ENCODE assay signal across 9 cellular contexts in genomic region chr17:81967533-81968395, GRCh38. TPM values are rescaled to one million over a fixed set of nuclear protein-coding genes. Genes with fewer than 3 reads are reported as not detected.
DNase-seq lines count a peak whose midpoint lies in the region; ATAC-seq and TF ChIP-seq lines count a peak whose summit lies in the region.
"Had no signal": no experiment of that assay in that cellular context is flagged by ENCODE, and none has a peak within 500 bp of the region (broad histone marks: within the 10 kb centered on the region; RNA-seq: fewer than 3 reads in every experiment).

No MANE protein-coding gene starts in this region.

- peak overlapping the region; percentile 44 for H2AK9ac ChIP-seq in IMR-90 (replicated peaks; ENCODE audit: low read depth, low read length, poor library complexity)

- no peak overlapping the region for H3K56ac ChIP-seq in IMR-90 (ENCODE audit: extremely low read depth, insufficient read depth, low read length)

- H3K4ac ChIP-seq in IMR-90 (ENCODE audit: low read depth, low read length), result peak overlapping the region; percentile 42

- H3K79me1 ChIP-seq in IMR-90 (ENCODE audit: low read depth in 1 of 2, low read length in 2 of 2), result no peaks in the 10 kb centered on the region

- TF ChIP-seq CTCF in IMR-90 (conservative IDR thresholded peaks at IDR 0.05; ENCODE audit: low read depth, low read length), result no peak
- TF ChIP-seq CTCF in left ventricle myocardium inferior (IDR thresholded peaks at IDR 0.05; ENCODE audit: borderline replicate concordance), result no peak
- no peak for TF ChIP-seq CTCF in retinal pigment epithelial cell (conservative IDR thresholded peaks at IDR 0.05; ENCODE audit: low read depth, low read length)

- peak overlapping the region in 1 of 2 experiments; percentile 72; a peak in 3 of 4 replicates for H4K8ac ChIP-seq in IMR-90 (ENCODE audit: low read depth in 2 of 2, low read length in 2 of 2)

- H3K4me3 ChIP-seq in IMR-90 (ENCODE audit: insufficient read depth, low read depth, low read length) (no peak overlapping the region), left ventricle myocardium inferior (peak overlapping the region; percentile 34), retinal pigment epithelial cell (ENCODE audit: low read length) (no peak overlapping the region), aorta (ENCODE audit: low read length in 2 of 2) (no peak overlapping the region)

- POLR2A ChIA-PET in IMR-90 (lab: Charles Lee; ENCODE audit: unreplicated experiment), result no interaction called here

- H3K18ac ChIP-seq in IMR-90 (ENCODE audit: low read depth, low read length), result peak overlapping the region; percentile 90

- peaks cover 14% of the 10 kb centered on the region for H3K4me1 Mint-ChIP-seq in activated naive CD8-positive, alpha-beta T cell treated with anti-CD3 and anti-CD28 coated beads for 36 hours

- peak overlapping the region; percentile 86 for H3K4me2 ChIP-seq in IMR-90 (ENCODE audit: low read depth, low read length)

- H3K9me3 Mint-ChIP-seq in activated naive CD8-positive, alpha-beta T cell treated with anti-CD3 and anti-CD28 coated beads for 36 hours, result peaks cover 2% of the 10 kb centered on the region

- 0 out of 2 replicates have a peak overlapping the region, but pooled peaks have one; percentile 33 for H3K14ac ChIP-seq in IMR-90 (replicated peaks; ENCODE audit: low read depth, low read length)

- peak overlapping the region; percentile 82 for H2AFZ ChIP-seq in IMR-90 (replicated peaks; ENCODE audit: low read length, poor library complexity)

- H3K9me1 ChIP-seq in IMR-90 (ENCODE audit: insufficient read depth, low read length), result no peaks in the 10 kb centered on the region; the same call in 1 of the 2 replicates

- H3K4me1 ChIP-seq in IMR-90 (ENCODE audit: control insufficient read depth, insufficient read depth, low read length), result peaks cover 9% of the 10 kb centered on the region; the same call in 1 of the 2 replicates
- H3K4me1 ChIP-seq in left ventricle myocardium inferior, result peaks cover 26% of the 10 kb centered on the region
- H3K4me1 ChIP-seq in aorta (ENCODE audit: control insufficient read depth in 1 of 2, insufficient read depth in 2 of 2, low read length in 2 of 2), result no peaks in the 10 kb centered on the region

- DNase-seq in EL (peak; percentile 54), IMR-90 (peak; percentile 32), SK-N-DZ (ENCODE audit: low spot score) (peak; percentile 98), left ventricle myocardium inferior (peak; percentile 83), retinal pigment epithelial cell (ENCODE audit: low read depth) (peak; percentile 65), aorta (peak; percentile 87 to 88)
- DNase-seq in activated naive CD8-positive, alpha-beta T cell treated with anti-CD3 and anti-CD28 coated beads for 36 hours, result peak; percentile 91

- peaks cover 9% of the 10 kb centered on the region for H3K27me3 ChIP-seq in IMR-90 (ENCODE audit: control insufficient read depth, insufficient read depth, low read length)
- peaks cover 85% of the 10 kb centered on the region for H3K27me3 ChIP-seq in left ventricle myocardium inferior (ENCODE audit: low read depth)
- no peaks in the 10 kb centered on the region for H3K27me3 ChIP-seq in aorta (ENCODE audit: control insufficient read depth in 1 of 2, insufficient read depth in 2 of 2, low read length in 1 of 2)

- peak overlapping the region; percentile 76 for H3K27ac Mint-ChIP-seq in activated naive CD8-positive, alpha-beta T cell treated with anti-CD3 and anti-CD28 coated beads for 36 hours

- TF ChIP-seq RAD21 in IMR-90 (IDR thresholded peaks at IDR 0.05; ENCODE audit: low read length), result no peak

- H3K23ac ChIP-seq in IMR-90 (ENCODE audit: low read depth, low read length), result no peak overlapping the region

- no peak overlapping the region for H4K91ac ChIP-seq in IMR-90 (ENCODE audit: insufficient read depth, low read depth, low read length)

- intact Hi-C loops in IMR-90 (cut with micrococcal nuclease) (loop anchor here (10.0 kb wide), 1 partner anchor 187 kb away; no protein-coding TSS in a partner anchor), left ventricle myocardium inferior (cut with micrococcal nuclease) (loop anchor here (10.0 kb wide), 1 partner anchor 177 kb away; no protein-coding TSS in a partner anchor), aorta (cut with DNase I) (no loop called here)

- peaks cover 12% of the 10 kb centered on the region for H3K27me3 Mint-ChIP-seq in activated naive CD8-positive, alpha-beta T cell treated with anti-CD3 and anti-CD28 coated beads for 36 hours

- no peaks in the 10 kb centered on the region; the same call in 1 of the 2 replicates for H3K9me3 ChIP-seq in IMR-90 (ENCODE audit: control insufficient read depth, insufficient read depth, low read length)
- H3K9me3 ChIP-seq in left ventricle myocardium inferior (replicated peaks), result no peaks in the 10 kb centered on the region
- H3K9me3 ChIP-seq in aorta (ENCODE audit: control insufficient read depth, low read length), result no peaks in the 10 kb centered on the region

- in situ Hi-C loops in IMR-90 (cut with MboI; ENCODE audit: low sequenced_read_pairs), result loop anchor here (5.0 kb wide), 1 partner anchor 50 kb away; no protein-coding TSS in a partner anchor

- no peak overlapping the region; the same call in 1 of the 2 replicates for H3K9ac ChIP-seq in IMR-90 (ENCODE audit: low read depth, low read length)

- H3K4me3 Mint-ChIP-seq in activated naive CD8-positive, alpha-beta T cell treated with anti-CD3 and anti-CD28 coated beads for 36 hours, result peak overlapping the region; percentile 69

- peak overlapping the region; percentile 33; the same call in 1 of the 2 replicates for H2BK20ac ChIP-seq in IMR-90 (ENCODE audit: low read depth, low read length)

- CTCF ChIA-PET in IMR-90 (lab: Yijun Ruan, JAX), result interaction anchor here (1.6 kb wide), 1 partner anchor 8 kb away, joined by 7 read pairs; no protein-coding TSS in a partner anchor

- dilution Hi-C loops in IMR-90 (cut with HindIII; ENCODE audit: low sequenced_read_pairs, unreplicated experiment), result no loop called here

- ATAC-seq in IMR-90 (ENCODE audit: low read depth) (peak; percentile 60), aorta (ENCODE audit: low FRiP score) (peak; percentile 79), HG03571 (IDR thresholded peaks at IDR 0.05; ENCODE audit: unreplicated experiment) (no peak)

- H3K36me3 ChIP-seq in IMR-90 (ENCODE audit: control insufficient read depth, insufficient read depth, low read length) (no peaks in the 10 kb centered on the region), left ventricle myocardium inferior (no peaks in the 10 kb centered on the region), aorta (ENCODE audit: control insufficient read depth in 1 of 2, insufficient read depth in 2 of 2, low read length in 1 of 2) (no peaks in the 10 kb centered on the region)

- WGBS in IMR-90 (ENCODE audit: extremely low coverage in 2 of 2, insufficient read length in 1 of 2), 2 experiments, result 29% methylated on average over 6 of the region's 36 CpGs; no CpG with 5 or more reads in 1 of the 2 experiments
- 18 to 20% methylated on average over 29 to 36 of the region's 36 CpGs for WGBS in aorta, 2 donors

- H2BK120ac ChIP-seq in IMR-90 (ENCODE audit: low read depth, low read length), result peak overlapping the region; percentile 12; the same call in 1 of the 2 replicates

- TF ChIP-seq POLR2A in IMR-90 (IDR thresholded peaks at IDR 0.05; ENCODE audit: low read depth, low read length), result no peak

- no peaks in the 10 kb centered on the region for H3K36me3 Mint-ChIP-seq in activated naive CD8-positive, alpha-beta T cell treated with anti-CD3 and anti-CD28 coated beads for 36 hours

- no peaks in the 10 kb centered on the region for H4K20me1 ChIP-seq in IMR-90 (ENCODE audit: insufficient read depth, low read length)

- no peak overlapping the region for H3K27ac ChIP-seq in IMR-90 (ENCODE audit: insufficient read depth, low read length)
- no peak overlapping the region for H3K27ac ChIP-seq in left ventricle myocardium inferior (replicated peaks)
- no peak overlapping the region for H3K27ac ChIP-seq in aorta (ENCODE audit: low read depth in 1 of 2, low read length in 2 of 2)

- H2BK15ac ChIP-seq in IMR-90 (ENCODE audit: low read depth, low read length), result no peak overlapping the region; the same call in 2 of the 3 replicates

- H2AK5ac ChIP-seq in IMR-90 (ENCODE audit: low read depth, low read length), result peak overlapping the region; percentile 39; the same call in 1 of the 2 replicates

- no TSS peak for BruUV-seq in IMR-90 (replicated peaks; lab: Mats Ljungman, UMichigan)

- no peak overlapping the region for H2BK5ac ChIP-seq in IMR-90 (ENCODE audit: low read depth, low read length, poor library complexity, severe bottlenecking)

- peak overlapping the region; percentile 90; the same call in 1 of the 2 replicates for H4K5ac ChIP-seq in IMR-90 (ENCODE audit: low read depth, low read length)

RNA-seq across cellular contexts. Expression of gene NOTUM, which starts 6.8 kb away (rescaled TPM):
- total RNA-seq in IMR-90 (2012; rRNA removed), result not detected in 2 replicates
- 0.05 and 0.06 TPM in 2 replicates for polyA plus RNA-seq in IMR-90 (2012; rRNA removed)
- polyA plus RNA-seq in IMR-90 (2012; cell fraction: cytosol; rRNA removed), result 0.03 and 0.07 TPM in 2 replicates
- polyA plus RNA-seq in IMR-90 (2012; cell fraction: nucleus; rRNA removed; ENCODE audit: low replicate concordance), result 0.07 and 0.22 TPM in 2 replicates
- polyA plus RNA-seq in SK-N-DZ (2014; cell fraction: cytosol; rRNA removed), result 31.5 and 45.1 TPM in 2 replicates
- 30.7 and 41.5 TPM in 2 replicates for polyA plus RNA-seq in SK-N-DZ (2014; cell fraction: nucleus; rRNA removed)
- total RNA-seq in activated naive CD8-positive, alpha-beta T cell treated with anti-CD3 and anti-CD28 coated beads for 36 hours, result under 1 TPM; 0.19 to 0.36 TPM
- total RNA-seq in left ventricle myocardium inferior, result not detected
- total RNA-seq in aorta, result under 1 TPM in 1 of 2 donors, not detected in 1; 0.60 TPM
- 1 to 10 TPM in 1 of 2 donors, not detected in 1; 1.0 TPM for polyA plus RNA-seq in aorta

RNA-seq across cellular contexts. Expression of gene ASPSCR1, which starts 9.7 kb away (rescaled TPM):
- total RNA-seq in IMR-90 (2012; rRNA removed), result 7.2 and 8.3 TPM in 2 replicates
- polyA plus RNA-seq in IMR-90 (2012; rRNA removed), result 17.2 and 26.0 TPM in 2 replicates
- 22.0 and 24.6 TPM in 2 replicates for polyA plus RNA-seq in IMR-90 (2012; cell fraction: cytosol; rRNA removed)
- 57.3 and 145 TPM in 2 replicates for polyA plus RNA-seq in IMR-90 (2012; cell fraction: nucleus; rRNA removed; ENCODE audit: low replicate concordance)
- 52.3 and 68.3 TPM in 2 replicates for polyA plus RNA-seq in SK-N-DZ (2014; cell fraction: cytosol; rRNA removed)
- 173 and 174 TPM in 2 replicates for polyA plus RNA-seq in SK-N-DZ (2014; cell fraction: nucleus; rRNA removed)
- 10 to 100 TPM; 21.7 to 22.5 TPM for total RNA-seq in activated naive CD8-positive, alpha-beta T cell treated with anti-CD3 and anti-CD28 coated beads for 36 hours
- total RNA-seq in left ventricle myocardium inferior, result 27.5 TPM
- 10 to 100 TPM; 30.3 to 30.5 TPM for total RNA-seq in aorta
- 100 to 1,000 TPM in 1 of 2 donors, 10 to 100 TPM in 1; 15.0 to 108 TPM for polyA plus RNA-seq in aorta

RNA-seq across cellular contexts. Expression of gene MYADML2, which starts 20.7 kb away (rescaled TPM):
- total RNA-seq in IMR-90 (2012; rRNA removed) (not detected in 2 replicates), left ventricle myocardium inferior (7.2 TPM), aorta (not detected)
- polyA plus RNA-seq in IMR-90 (2012; rRNA removed) (not detected in 2 replicates), aorta (not detected)
- polyA plus RNA-seq in IMR-90 (2012; cell fraction: cytosol; rRNA removed), result not detected in 2 replicates
- not detected in 2 replicates for polyA plus RNA-seq in IMR-90 (2012; cell fraction: nucleus; rRNA removed; ENCODE audit: low replicate concordance)
- polyA plus RNA-seq in SK-N-DZ (2014; cell fraction: cytosol; rRNA removed), result 0.21 and 0.28 TPM in 2 replicates
- 0.09 TPM in 1 of 2 replicates, not detected in the other for polyA plus RNA-seq in SK-N-DZ (2014; cell fraction: nucleus; rRNA removed)
- total RNA-seq in activated naive CD8-positive, alpha-beta T cell treated with anti-CD3 and anti-CD28 coated beads for 36 hours, result not detected
- total RNA-seq: T-helper 1 cell treated with Interleukin-12 subunit alpha and Interleukin-12 subunit beta and Interleukin-4 antibody, amounts not matched to agents 30 ng/mL and 1 ng/mL, for 36 hours had no signal

RNA-seq across cellular contexts. Expression of gene PYCR1, which starts 30.7 kb away (rescaled TPM):
- total RNA-seq in IMR-90 (2012; rRNA removed) (95.0 and 115 TPM in 2 replicates), left ventricle myocardium inferior (3.8 TPM), aorta (10 to 100 TPM in 1 of 2 donors, 1 to 10 TPM in 1; 9.4 to 23.4 TPM)
- polyA plus RNA-seq in IMR-90 (2012; rRNA removed) (177 and 181 TPM in 2 replicates), aorta (1 to 10 TPM; 4.3 to 6.4 TPM)
- 73.1 and 242 TPM in 2 replicates for polyA plus RNA-seq in IMR-90 (2012; cell fraction: cytosol; rRNA removed)
- polyA plus RNA-seq in IMR-90 (2012; cell fraction: nucleus; rRNA removed; ENCODE audit: low replicate concordance), result 94.9 and 231 TPM in 2 replicates
- 394 and 456 TPM in 2 replicates for polyA plus RNA-seq in SK-N-DZ (2014; cell fraction: cytosol; rRNA removed)
- 318 and 406 TPM in 2 replicates for polyA plus RNA-seq in SK-N-DZ (2014; cell fraction: nucleus; rRNA removed)
- 100 to 1,000 TPM; 158 to 169 TPM for total RNA-seq in activated naive CD8-positive, alpha-beta T cell treated with anti-CD3 and anti-CD28 coated beads for 36 hours

RNA-seq across cellular contexts. Expression of gene MAFG, which starts 40.2 kb away (rescaled TPM):
- total RNA-seq in IMR-90 (2012; rRNA removed) (6.1 and 6.4 TPM in 2 replicates), left ventricle myocardium inferior (24.3 TPM), aorta (10 to 100 TPM; 29.4 to 38.6 TPM)
- polyA plus RNA-seq in IMR-90 (2012; rRNA removed) (14.3 and 15.4 TPM in 2 replicates), aorta (10 to 100 TPM in 1 of 2 donors, 1 to 10 TPM in 1; 9.9 to 16.0 TPM)
- 12.4 and 15.1 TPM in 2 replicates for polyA plus RNA-seq in IMR-90 (2012; cell fraction: cytosol; rRNA removed)
- 82.7 and 90.6 TPM in 2 replicates for polyA plus RNA-seq in IMR-90 (2012; cell fraction: nucleus; rRNA removed; ENCODE audit: low replicate concordance)
- 23.9 and 27.7 TPM in 2 replicates for polyA plus RNA-seq in SK-N-DZ (2014; cell fraction: cytosol; rRNA removed)
- 39.9 and 56.8 TPM in 2 replicates for polyA plus RNA-seq in SK-N-DZ (2014; cell fraction: nucleus; rRNA removed)
- total RNA-seq in activated naive CD8-positive, alpha-beta T cell treated with anti-CD3 and anti-CD28 coated beads for 36 hours, result 10 to 100 TPM; 18.4 to 19.2 TPM

Comparison
In these comparisons a context has a peak if more than half of its experiments do, and no peak if none do; other contexts are left out.
1. DNase-seq: peak in every context shown above with its lines; median percentile 98 in SK-N-DZ; 91 in activated naive CD8-positive, alpha-beta T cell treated with anti-CD3 and anti-CD28 coated beads for 36 hours; 88 in aorta; 83 in left ventricle myocardium inferior; 65 in retinal pigment epithelial cell; 54 in EL; 32 in IMR-90.
2. intact Hi-C loops: an anchor here in IMR-90 (10.0 kb wide) and left ventricle myocardium inferior (10.0 kb wide); none called in aorta.